Comparison of ENCODE assay signal across 18 cellular contexts in the genomic region with DNA sequence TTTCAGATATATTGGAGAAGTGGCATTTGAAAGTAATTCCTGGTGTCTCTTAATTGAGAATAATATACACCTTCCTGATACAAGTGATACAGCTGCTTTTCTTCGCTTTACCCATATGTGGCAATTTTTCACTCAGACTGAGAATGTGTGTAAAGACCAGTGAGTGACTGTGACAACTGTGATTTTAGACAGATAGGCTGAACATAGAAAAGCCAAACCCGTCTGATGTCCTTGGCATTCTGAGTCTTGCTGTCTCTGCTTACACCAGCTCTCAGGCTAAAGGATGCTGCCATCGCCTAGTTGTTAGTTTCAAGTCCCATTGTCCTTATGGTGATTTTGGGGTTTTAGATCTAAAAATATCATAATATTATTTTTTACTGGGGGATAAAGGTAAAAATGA.
"Had no signal": no experiment of that assay in that cellular context is flagged by ENCODE, and none has a peak within 500 bp of the region (broad histone marks: within the 10 kb centered on the region; RNA-seq: fewer than 3 reads in every experiment).

No MANE protein-coding gene starts in this region.

- H3K36me3 ChIP-seq: heart left ventricle, pancreas, suprapubic skin, thyroid gland had no signal

- H3K27ac ChIP-seq: coronary artery, heart left ventricle, pancreas, suprapubic skin, thyroid gland had no signal

- DNase-seq: effector memory CD4-positive, alpha-beta T cell; heart left ventricle; hippocampal formation; left colon; left ventricle myocardium superior; naive thymus-derived CD8-positive, alpha-beta T cell; occipital lobe; pancreas; right cardiac atrium; stimulated activated CD4-positive, alpha-beta T cell treated with anti-CD3 and anti-CD28 coated beads, Interleukin-4, amount 100 ng/mL, for 1 hour; stimulated activated CD8-positive, alpha-beta memory T cell treated with anti-CD3 and anti-CD28 coated beads, Interleukin-4, amount 100 ng/mL, for 48 hours; stimulated activated naive CD8-positive, alpha-beta T cell treated with anti-CD3 and anti-CD28 coated beads, Interleukin-15, Interleukin-2, amounts not matched to agents 100 U/mL and 50 U/mL, for 24 hours; thyroid gland had no signal

- H3K4me3 ChIP-seq: coronary artery, heart left ventricle, lung, pancreas, suprapubic skin, thyroid gland had no signal

- H3K4me1 ChIP-seq: heart left ventricle, pancreas, suprapubic skin, thyroid gland had no signal

- H3K27me3 ChIP-seq: heart left ventricle, pancreas, suprapubic skin, thyroid gland had no signal

- ATAC-seq: esophagus mucosa; heart left ventricle; left colon; left ventricle myocardium superior; naive thymus-derived CD8-positive, alpha-beta T cell; pancreas; right cardiac atrium; stimulated activated effector memory CD8-positive, alpha-beta T cell treated with anti-CD3 and anti-CD28 coated beads, Interleukin-12 subunit alpha, Interleukin-12 subunit beta, amount 100 ng/mL, for 72 hours; stimulated activated naive CD8-positive, alpha-beta T cell treated with anti-CD3 and anti-CD28 coated beads, Interleukin-15, Interleukin-2, amounts not matched to agents 100 U/mL and 50 U/mL, for 24 hours had no signal

- H3K9me3 ChIP-seq: heart left ventricle, pancreas, suprapubic skin, thyroid gland had no signal
